Comparison of ENCODE assay signal across 12 cellular contexts in genomic region chr18:42025491-42025890, GRCh38.
DNase-seq lines count a peak whose midpoint lies in the region; ATAC-seq and TF ChIP-seq lines count a peak whose summit lies in the region.
"Had no signal": no experiment of that assay in that cellular context is flagged by ENCODE, and none has a peak within 500 bp of the region (broad histone marks: within the 10 kb centered on the region; RNA-seq: fewer than 3 reads in every experiment).

No MANE protein-coding gene starts in this region.

- H3K4me3 Mint-ChIP-seq in activated T-cell treated with anti-CD3 and anti-CD28 coated beads, Interleukin-2, amount 50 U/mL, for 24 hours: peak overlapping the region; percentile 36
- no peak overlapping the region for H3K4me3 Mint-ChIP-seq in activated T-cell treated with anti-CD3 and anti-CD28 coated beads, Interleukin-2, amount 50 U/mL, for 4 hours
- no peak overlapping the region for H3K4me3 Mint-ChIP-seq in nephron progenitor cell
- H3K4me3 Mint-ChIP-seq: activated T-helper 1 cell treated with anti-CD3 and anti-CD28 coated beads, Interleukin-12 subunit alpha, Interleukin-12 subunit beta, Interleukin-2, Interleukin-4 antibody, amounts not matched to agents 30 ng/mL and 10 ng/mL and 1 ng/mL, durations not matched to agents 14 hours and 24 hours and 36 hours had no signal

- H3K56ac ChIP-seq in mesendoderm (ENCODE audit: low read length): no peak overlapping the region

- H4K5ac ChIP-seq in mesendoderm (ENCODE audit: low read length): no peak overlapping the region

- WGBS in mesendoderm (ENCODE audit: extremely low coverage, insufficient coverage, low lambda C conversion rate): no CpG with 5 or more reads among the region's 1 CpG

- H2AK5ac ChIP-seq in mesendoderm (ENCODE audit: low read length): no peak overlapping the region

- DNase-seq in activated T-cell treated with anti-CD3 and anti-CD28 coated beads, Interleukin-2, amount 50 U/mL, for 24 hours: no peak
- DNase-seq in activated T-cell treated with anti-CD3 and anti-CD28 coated beads, Interleukin-2, amount 50 U/mL, for 4 hours: no peak
- DNase-seq in nephron progenitor cell: no peak
- DNase-seq in COR-L47 (lab: John Stamatoyannopoulos, UW): no peak
- no peak for DNase-seq in mesendoderm
- no peak for DNase-seq in stimulated activated CD4-positive, alpha-beta T cell treated with anti-CD3 and anti-CD28 coated beads, Interleukin-15, amount 100 ng/mL, for 24 hours
- DNase-seq: DND-41, NCI-H2081 treated with DMSO at 0.1 percent for 48 hours, PC-3 had no signal

- no peaks in the 10 kb centered on the region for H3K79me1 ChIP-seq in mesendoderm (ENCODE audit: low read length)

- H3K27ac ChIP-seq in mesendoderm (ENCODE audit: low read depth, low read length): no peak overlapping the region

- H3K79me2 ChIP-seq in mesendoderm (ENCODE audit: control insufficient read depth, insufficient read depth, low read length): no peaks in the 10 kb centered on the region

- no peak overlapping the region for H3K4ac ChIP-seq in mesendoderm (ENCODE audit: low read depth, low read length)

- H3K4me1 ChIP-seq in mesendoderm (ENCODE audit: control insufficient read depth, low read depth, low read length): no peaks in the 10 kb centered on the region

- no peak overlapping the region for H3K23ac ChIP-seq in mesendoderm (ENCODE audit: low read length)

- H3K27ac Mint-ChIP-seq in activated T-cell treated with anti-CD3 and anti-CD28 coated beads, Interleukin-2, amount 50 U/mL, for 24 hours: peak overlapping the region; percentile 85
- H3K27ac Mint-ChIP-seq in nephron progenitor cell: peak overlapping the region; percentile 42
- H3K27ac Mint-ChIP-seq: activated T-helper 1 cell treated with anti-CD3 and anti-CD28 coated beads, Interleukin-12 subunit alpha, Interleukin-12 subunit beta, Interleukin-2, Interleukin-4 antibody, amounts not matched to agents 30 ng/mL and 10 ng/mL and 1 ng/mL, durations not matched to agents 14 hours and 24 hours and 36 hours had no signal

- no peak overlapping the region for H2BK120ac ChIP-seq in mesendoderm (ENCODE audit: low read depth, low read length)

- TF ChIP-seq CTCF in nephron progenitor cell (IDR thresholded peaks at IDR 0.05): no peak

- no peak overlapping the region for H2BK5ac ChIP-seq in mesendoderm (ENCODE audit: low read length)

- H3K36me3 Mint-ChIP-seq in activated T-cell treated with anti-CD3 and anti-CD28 coated beads, Interleukin-2, amount 50 U/mL, for 24 hours (ENCODE audit: low read depth): peaks cover 61% of the 10 kb centered on the region
- H3K36me3 Mint-ChIP-seq in activated T-cell treated with anti-CD3 and anti-CD28 coated beads, Interleukin-2, amount 50 U/mL, for 4 hours (ENCODE audit: insufficient read depth): peaks cover 22% of the 10 kb centered on the region
- H3K36me3 Mint-ChIP-seq in nephron progenitor cell (ENCODE audit: low read depth): peaks cover 20% of the 10 kb centered on the region

- no peak overlapping the region for H3K4me2 ChIP-seq in mesendoderm (ENCODE audit: low read length)

- no peak overlapping the region for H4K8ac ChIP-seq in mesendoderm (ENCODE audit: low read depth, low read length)

- no peaks in the 10 kb centered on the region for H3K36me3 ChIP-seq in mesendoderm (ENCODE audit: control insufficient read depth, insufficient read depth, low read length)

- no peak overlapping the region for H2BK15ac ChIP-seq in mesendoderm (replicated peaks; ENCODE audit: low read depth)

- no peak overlapping the region for H3K9ac ChIP-seq in mesendoderm (ENCODE audit: low read length)

- no peak overlapping the region for H3K4me3 ChIP-seq in mesendoderm (ENCODE audit: low read length)

- H3K27me3 ChIP-seq in mesendoderm (ENCODE audit: insufficient read depth, low read length, poor library complexity): no peaks in the 10 kb centered on the region

- H3K18ac ChIP-seq in mesendoderm (ENCODE audit: low read length): no peak overlapping the region

- no peaks in the 10 kb centered on the region for H3K27me3 Mint-ChIP-seq in activated T-cell treated with anti-CD3 and anti-CD28 coated beads, Interleukin-2, amount 50 U/mL, for 24 hours
- H3K27me3 Mint-ChIP-seq in activated T-cell treated with anti-CD3 and anti-CD28 coated beads, Interleukin-2, amount 50 U/mL, for 4 hours (ENCODE audit: low read depth): no peaks in the 10 kb centered on the region
- no peaks in the 10 kb centered on the region for H3K27me3 Mint-ChIP-seq in nephron progenitor cell (ENCODE audit: low read depth, poor library complexity)

- H3K9me3 Mint-ChIP-seq in activated T-cell treated with anti-CD3 and anti-CD28 coated beads, Interleukin-2, amount 50 U/mL, for 24 hours: no peaks in the 10 kb centered on the region
- no peaks in the 10 kb centered on the region for H3K9me3 Mint-ChIP-seq in activated T-cell treated with anti-CD3 and anti-CD28 coated beads, Interleukin-2, amount 50 U/mL, for 4 hours
- no peaks in the 10 kb centered on the region for H3K9me3 Mint-ChIP-seq in nephron progenitor cell
- H3K9me3 Mint-ChIP-seq: activated T-helper 1 cell treated with anti-CD3 and anti-CD28 coated beads, Interleukin-12 subunit alpha, Interleukin-12 subunit beta, Interleukin-2, Interleukin-4 antibody, amounts not matched to agents 30 ng/mL and 10 ng/mL and 1 ng/mL, durations not matched to agents 14 hours and 24 hours and 36 hours had no signal

- ATAC-seq in activated T-cell treated with anti-CD3 and anti-CD28 coated beads, Interleukin-2, amount 50 U/mL, for 4 hours: no peak
- ATAC-seq in HG02588 (IDR thresholded peaks at IDR 0.05; ENCODE audit: unreplicated experiment): peak; percentile 16
- ATAC-seq in HG03378 (IDR thresholded peaks at IDR 0.05; ENCODE audit: unreplicated experiment): peak; percentile 11
- ATAC-seq: PC-3 had no signal

- peaks cover 45% of the 10 kb centered on the region for H3K4me1 Mint-ChIP-seq in activated T-cell treated with anti-CD3 and anti-CD28 coated beads, Interleukin-2, amount 50 U/mL, for 24 hours (ENCODE audit: low read depth)
- H3K4me1 Mint-ChIP-seq in activated T-cell treated with anti-CD3 and anti-CD28 coated beads, Interleukin-2, amount 50 U/mL, for 4 hours (ENCODE audit: low read depth): peaks cover 29% of the 10 kb centered on the region
- peaks cover 10% of the 10 kb centered on the region for H3K4me1 Mint-ChIP-seq in nephron progenitor cell

Comparison
In these comparisons a context has a peak if more than half of its experiments do, and no peak if none do; other contexts are left out.
1. ATAC-seq: peak in HG02588 (single experiment) and HG03378 (single experiment); none in activated T-cell treated with anti-CD3 and anti-CD28 coated beads, Interleukin-2, amount 50 U/mL, for 4 hours (0 of 2).